Comparison of ENCODE assay signal across 17 cellular contexts in genomic region chr5:179323026-179323571, GRCh38. TPM values are rescaled to one million over a fixed set of nuclear protein-coding genes. Genes with fewer than 3 reads are reported as not detected.
A peak's percentile ranks its signal among the peaks of the same experiment; 100 is the strongest.
DNase-seq lines count a peak whose midpoint lies in the region; ATAC-seq and TF ChIP-seq lines count a peak whose summit lies in the region.
"Had no signal": no experiment of that assay in that cellular context is flagged by ENCODE, and none has a peak within 500 bp of the region (broad histone marks: within the 10 kb centered on the region; RNA-seq: fewer than 3 reads in every experiment).

No MANE protein-coding gene starts in this region.

- no peak overlapping the region for H3K9ac ChIP-seq in mesenchymal stem cell (ENCODE audit: low read length)

- no peak overlapping the region for H3K23ac ChIP-seq in mesenchymal stem cell (ENCODE audit: low read length in 2 of 2)

- H3K27ac ChIP-seq in left ventricle myocardium inferior (replicated peaks), result no peak overlapping the region
- H3K27ac ChIP-seq in mesenchymal stem cell (ENCODE audit: low read length, poor library complexity, severe bottlenecking), result no peak overlapping the region
- H3K27ac ChIP-seq: brain microvascular endothelial cell, colonic mucosa, Peyer's patch had no signal

- DNase-seq in left cardiac atrium (peak; percentile 21), left ventricle myocardium inferior (no peak), NCI-H524 treated with DMSO at 0.1 percent for 48 hours (lab: John Stamatoyannopoulos, UW) (peak; percentile 53), mesenchymal stem cell (no peak), hepatic stellate cell (ENCODE audit: low spot score) (no peak), NCI-H82 (lab: John Stamatoyannopoulos, UW) (no peak)
- no peak for DNase-seq in activated naive CD4-positive, alpha-beta T cell (lab: John Stamatoyannopoulos, UW)
- DNase-seq: activated CD4-positive, CD25-positive, alpha-beta regulatory T cell treated with anti-CD3 and anti-CD28 coated beads, Interleukin-2, amount 50 U/mL, for 72 hours; activated CD8-positive, alpha-beta memory T cell treated with anti-CD3 and anti-CD28 coated beads, Interleukin-2, amount 10 ng/mL, durations not matched to agents 7 days and 5 days; brain microvascular endothelial cell; colonic mucosa; MM.1S; NCI-H187; NK-92 treated with Interleukin-12 subunit alpha and Interleukin-12 subunit beta, amount 100 ng/mL, for 24 hours; nucleus accumbens had no signal

- no peak overlapping the region for H3K4ac ChIP-seq in mesenchymal stem cell (ENCODE audit: low read depth in 1 of 2, low read length in 2 of 2)

- 72% methylated on average over 7 of the region's 7 CpGs for WGBS in mesenchymal stem cell

- no peak overlapping the region for H2BK12ac ChIP-seq in mesenchymal stem cell (ENCODE audit: low read length in 2 of 2)

- H3K9me3 ChIP-seq in left ventricle myocardium inferior (replicated peaks) (no peaks in the 10 kb centered on the region), mesenchymal stem cell (ENCODE audit: control insufficient read depth, low read length) (no peaks in the 10 kb centered on the region)
- H3K9me3 ChIP-seq: colonic mucosa, Peyer's patch had no signal

- H3K18ac ChIP-seq in mesenchymal stem cell (ENCODE audit: low read depth in 1 of 2, low read length in 2 of 2), result peak overlapping the region in 1 of 2 experiments; percentile 80

- peaks cover 11% of the 10 kb centered on the region for H3K4me1 ChIP-seq in left ventricle myocardium inferior
- H3K4me1 ChIP-seq in mesenchymal stem cell (ENCODE audit: control insufficient read depth, insufficient read depth, low read depth, low read length), result no peaks in the 10 kb centered on the region
- H3K4me1 ChIP-seq: colonic mucosa, Peyer's patch had no signal

- ATAC-seq in left cardiac atrium, result no peak
- ATAC-seq: activated CD8-positive, alpha-beta memory T cell treated with anti-CD3 and anti-CD28 coated beads, Interleukin-2, amount 10 ng/mL, durations not matched to agents 7 days and 5 days; K562 had no signal

- H3K27me3 ChIP-seq in left ventricle myocardium inferior (ENCODE audit: low read depth) (peaks cover 52% of the 10 kb centered on the region), mesenchymal stem cell (ENCODE audit: control insufficient read depth in 1 of 2, insufficient read depth in 1 of 2, low read length in 2 of 2) (no peaks in the 10 kb centered on the region)
- H3K27me3 ChIP-seq: brain microvascular endothelial cell, colonic mucosa, Peyer's patch had no signal

- no peak overlapping the region for H2BK15ac ChIP-seq in mesenchymal stem cell (ENCODE audit: low read depth, poor library complexity, severe bottlenecking)

- H3K14ac ChIP-seq in mesenchymal stem cell (ENCODE audit: low read length in 2 of 2), result peak overlapping the region in 1 of 2 experiments; percentile 22

- no peak for TF ChIP-seq CTCF in left ventricle myocardium inferior (IDR thresholded peaks at IDR 0.05; ENCODE audit: borderline replicate concordance)

- H2BK120ac ChIP-seq in mesenchymal stem cell (ENCODE audit: low read depth, low read length), result peak overlapping the region; percentile 15

- no peak overlapping the region for H3K4me2 ChIP-seq in mesenchymal stem cell (ENCODE audit: low read length, poor library complexity, severe bottlenecking)

- H3K36me3 ChIP-seq in left ventricle myocardium inferior (no peaks in the 10 kb centered on the region), mesenchymal stem cell (ENCODE audit: control insufficient read depth in 1 of 2, insufficient read depth in 2 of 2, low read depth in 1 of 2, low read length in 2 of 2) (peaks cover 0 to 3% of the 10 kb centered on the region in 2 experiments)
- H3K36me3 ChIP-seq: brain microvascular endothelial cell, colonic mucosa, Peyer's patch had no signal

- H2AFZ ChIP-seq in mesenchymal stem cell (ENCODE audit: low read depth, low read length), result no peak overlapping the region

- H4K8ac ChIP-seq in mesenchymal stem cell (ENCODE audit: low read length), result no peak overlapping the region

- H4K91ac ChIP-seq in mesenchymal stem cell (ENCODE audit: low read length), result no peak overlapping the region

- intact Hi-C loops in left cardiac atrium (cut with DNase I) (no loop called here), left ventricle myocardium inferior (cut with micrococcal nuclease) (no loop called here)

- H3K4me3 ChIP-seq in left ventricle myocardium inferior, result no peak overlapping the region
- no peak overlapping the region for H3K4me3 ChIP-seq in mesenchymal stem cell (ENCODE audit: insufficient read depth in 1 of 2, low read depth in 1 of 2, low read length in 2 of 2)
- H3K4me3 ChIP-seq: colonic mucosa, K562, Peyer's patch had no signal

- H2AK5ac ChIP-seq in mesenchymal stem cell (ENCODE audit: low read length, severe bottlenecking), result no peak overlapping the region

- no peaks in the 10 kb centered on the region for H3K79me1 ChIP-seq in mesenchymal stem cell (replicated peaks; ENCODE audit: low read length, poor library complexity, severe bottlenecking)

- no peak overlapping the region for H2BK5ac ChIP-seq in mesenchymal stem cell (ENCODE audit: low read depth, low read length, poor library complexity, severe bottlenecking)

RNA-seq across cellular contexts. Expression of gene ADAMTS2, which starts 22.2 kb away (rescaled TPM):
- 10 to 100 TPM; 15.0 to 22.7 TPM for total RNA-seq in left cardiac atrium
- 4.6 TPM for total RNA-seq in left ventricle myocardium inferior
- 46.7 TPM for polyA plus RNA-seq in mesenchymal stem cell (2013, experiment 1 of 2)
- polyA plus RNA-seq in mesenchymal stem cell (2013, experiment 2 of 2), result 45.4 TPM
- total RNA-seq: activated CD8-positive, alpha-beta memory T cell treated with anti-CD3 and anti-CD28 coated beads, Interleukin-2, amount 10 ng/mL, durations not matched to agents 7 days and 5 days; K562 had no signal
- polyA plus RNA-seq: K562 had no signal

Comparison
In these comparisons a context has a peak if more than half of its experiments do, and no peak if none do; other contexts are left out.
1. DNase-seq: peak in left cardiac atrium (single experiment) and NCI-H524 treated with DMSO at 0.1 percent for 48 hours (single experiment); none in left ventricle myocardium inferior (single experiment), mesenchymal stem cell (single experiment), hepatic stellate cell (single experiment), NCI-H82 (single experiment) and activated naive CD4-positive, alpha-beta T cell (0 of 4).